Comparison of ENCODE assay signal across 9 cellular contexts in genomic region chr16:75306102-75306762, GRCh38. TPM values are rescaled to one million over a fixed set of nuclear protein-coding genes. Genes with fewer than 3 reads are reported as not detected.
A peak's percentile ranks its signal among the peaks of the same experiment; 100 is the strongest.
DNase-seq lines count a peak whose midpoint lies in the region; ATAC-seq and TF ChIP-seq lines count a peak whose summit lies in the region.
"Had no signal": no experiment of that assay in that cellular context is flagged by ENCODE, and none has a peak within 500 bp of the region (broad histone marks: within the 10 kb centered on the region; RNA-seq: fewer than 3 reads in every experiment).

No MANE protein-coding gene starts in this region.

- H3F3A ChIP-seq in smooth muscle cell (ENCODE audit: low read depth): peaks cover 22% of the 10 kb centered on the region

- H3K9me2 ChIP-seq in hepatocyte (replicated peaks; ENCODE audit: insufficient read depth): no peaks in the 10 kb centered on the region

- TF ChIP-seq CTCF in hepatocyte (IDR thresholded peaks at IDR 0.05; ENCODE audit: poor library complexity) (no peak), smooth muscle cell (IDR thresholded peaks at IDR 0.05; ENCODE audit: borderline replicate concordance, insufficient read depth, poor library complexity, severe bottlenecking) (no peak)

- H3K36me3 ChIP-seq in adipocyte (ENCODE audit: control insufficient read depth, insufficient read depth, low read length, severe bottlenecking) (peaks cover 9% of the 10 kb centered on the region), hepatocyte (replicated peaks; ENCODE audit: insufficient read depth, low read depth) (no peaks in the 10 kb centered on the region), smooth muscle cell (ENCODE audit: low read depth) (no peaks in the 10 kb centered on the region)

- DNase-seq in HK-2 (ENCODE audit: unreplicated experiment): peak; percentile 59
- DNase-seq in adipocyte (ENCODE audit: low read depth): no peak
- DNase-seq in hepatocyte (ENCODE audit: low spot score): peak; percentile 72
- no peak for DNase-seq in smooth muscle cell (lab: John Stamatoyannopoulos, UW; ENCODE audit: unreplicated experiment)
- DNase-seq in NCI-H82 (lab: John Stamatoyannopoulos, UW): no peak
- no peak for DNase-seq in posterior vena cava (ENCODE audit: low spot score)
- no peak for DNase-seq in GM19240 (ENCODE audit: insufficient read length, low spot score)
- DNase-seq: activated gamma-delta T cell had no signal

- H3K79me2 ChIP-seq in hepatocyte (peaks cover 19% of the 10 kb centered on the region), smooth muscle cell (ENCODE audit: low read depth) (no peaks in the 10 kb centered on the region)

- H3K4me3 ChIP-seq in adipocyte (ENCODE audit: low read length) (peak overlapping the region; percentile 49), hepatocyte (no peak overlapping the region), smooth muscle cell (peak overlapping the region; percentile 12)

- no peaks in the 10 kb centered on the region for H3K9me3 ChIP-seq in adipocyte (ENCODE audit: control insufficient read depth, low read length)
- H3K9me3 ChIP-seq in hepatocyte (ENCODE audit: low read depth): no peaks in the 10 kb centered on the region
- H3K9me3 ChIP-seq in smooth muscle cell (replicated peaks; ENCODE audit: low read depth): no peaks in the 10 kb centered on the region

- H3K4me2 ChIP-seq in hepatocyte (peak overlapping the region; percentile 62), smooth muscle cell (peak overlapping the region; percentile 53)

- H3K9ac ChIP-seq in adipocyte (ENCODE audit: low read length) (peak overlapping the region; percentile 88), smooth muscle cell (ENCODE audit: low read depth) (peak overlapping the region; percentile 83)

- H3K4me1 ChIP-seq in adipocyte (ENCODE audit: control insufficient read depth, insufficient read depth, low read length) (peaks cover 38% of the 10 kb centered on the region), hepatocyte (ENCODE audit: insufficient read depth) (peaks cover 57% of the 10 kb centered on the region), smooth muscle cell (ENCODE audit: low read depth) (peaks cover 20% of the 10 kb centered on the region)

- WGBS in hepatocyte (ENCODE audit: low lambda C conversion rate, missing lambda C conversion rate): 58% methylated on average over 9 of the region's 9 CpGs
- WGBS in smooth muscle cell (ENCODE audit: low lambda C conversion rate): 74% methylated on average over 9 of the region's 9 CpGs

- H3K27me3 ChIP-seq in adipocyte (replicated peaks; ENCODE audit: control insufficient read depth, insufficient read depth, low read length) (no peaks in the 10 kb centered on the region), hepatocyte (no peaks in the 10 kb centered on the region), smooth muscle cell (ENCODE audit: low read depth) (no peaks in the 10 kb centered on the region)

- peak overlapping the region; percentile 98 for H3K27ac ChIP-seq in hepatocyte
- peak overlapping the region; percentile 99 for H3K27ac ChIP-seq in smooth muscle cell (ENCODE audit: low read depth)

- no peak overlapping the region for H2AFZ ChIP-seq in hepatocyte
- no peak overlapping the region for H2AFZ ChIP-seq in smooth muscle cell (ENCODE audit: low read depth)

- H4K20me1 ChIP-seq in hepatocyte (ENCODE audit: insufficient read depth, poor library complexity, severe bottlenecking) (no peaks in the 10 kb centered on the region), smooth muscle cell (ENCODE audit: low read depth) (no peaks in the 10 kb centered on the region)

- ATAC-seq in GM21526 (IDR thresholded peaks at IDR 0.05; ENCODE audit: low FRiP score, unreplicated experiment): no peak

- intact Hi-C loops in posterior vena cava (cut with DNase I): loop anchor here in 1 of 2 donors (10.0 kb wide), 1 partner anchor 51 kb away; the partner anchor contains the start of gene BCAR1

RNA-seq across cellular contexts. Expression of gene BCAR1, which starts 54.8 kb away (rescaled TPM):
- total RNA-seq in hepatocyte (73.2 and 77.3 TPM in 2 replicates), smooth muscle cell (49.4 and 49.9 TPM in 2 replicates), posterior vena cava (100 to 1,000 TPM in 1 of 2 donors, 10 to 100 TPM in 1; 48.7 to 104 TPM)
- polyA plus RNA-seq in hepatocyte (112 and 124 TPM in 2 replicates), smooth muscle cell (117 and 123 TPM in 2 replicates)

Comparison
In these comparisons a context has a peak if more than half of its experiments do, and no peak if none do; other contexts are left out.
1. DNase-seq: peak in HK-2 (single experiment) and hepatocyte (single experiment); none in adipocyte (single experiment), smooth muscle cell (single experiment), NCI-H82 (single experiment), posterior vena cava (single experiment) and GM19240 (single experiment).